15 cellular contexts compared by ENCODE assay signal in the genomic region with DNA sequence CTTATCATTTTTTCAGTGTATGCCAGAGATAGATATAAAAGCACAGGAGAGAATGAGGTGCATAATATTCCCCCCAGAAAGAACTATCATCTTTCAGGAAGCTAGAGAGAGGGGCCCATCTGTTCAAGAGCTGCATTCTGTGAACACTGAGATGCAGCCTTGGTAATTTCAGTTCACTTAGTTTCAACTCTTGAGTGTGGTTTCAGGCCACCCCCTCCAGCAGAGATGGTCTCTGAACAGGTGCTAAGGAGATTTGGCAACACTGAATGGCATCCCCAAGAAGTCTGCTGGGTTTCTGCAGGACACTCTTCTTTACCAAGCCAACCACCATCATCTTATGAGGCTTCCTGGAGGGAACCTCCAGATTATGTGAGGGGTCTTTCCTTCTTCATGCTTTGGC. TPM values are rescaled to one million over a fixed set of nuclear protein-coding genes. Genes with fewer than 3 reads are reported as not detected.
A peak's percentile ranks its signal among the peaks of the same experiment; 100 is the strongest.
DNase-seq lines count a peak whose midpoint lies in the region; ATAC-seq and TF ChIP-seq lines count a peak whose summit lies in the region.
"Had no signal": no experiment of that assay in that cellular context is flagged by ENCODE, and none has a peak within 500 bp of the region (broad histone marks: within the 10 kb centered on the region; RNA-seq: fewer than 3 reads in every experiment).

No MANE protein-coding gene starts in this region.

- TF ChIP-seq POLR2A in transverse colon (IDR thresholded peaks at IDR 0.05) = no peak

- no peak overlapping the region for H3K4me2 ChIP-seq in DND-41 (ENCODE audit: insufficient read depth, low read length)

- no peaks in the 10 kb centered on the region for H3K9me3 Mint-ChIP-seq in activated CD8-positive, alpha-beta memory T cell treated with anti-CD3 and anti-CD28 coated beads, Interleukin-2, amount 10 ng/mL, durations not matched to agents 7 days and 5 days (ENCODE audit: low read depth)
- H3K9me3 Mint-ChIP-seq in T-helper 2 cell treated with Interferon-gamma antibody and Interleukin-4, amounts not matched to agents 5 μg/mL and 100 μg/mL, for 36 hours = no peaks in the 10 kb centered on the region
- H3K9me3 Mint-ChIP-seq: activated naive CD8-positive, alpha-beta T cell treated with anti-CD3 and anti-CD28 coated beads, Interleukin-2, amount 10 ng/mL, durations not matched to agents 7 days and 5 days; CD8-positive, alpha-beta T cell had no signal

- H4K20me1 ChIP-seq in DND-41 (ENCODE audit: insufficient read depth, low read length) = no peaks in the 10 kb centered on the region

- peaks cover 19% of the 10 kb centered on the region for H3K4me1 ChIP-seq in DND-41 (ENCODE audit: insufficient read depth, low read length)
- H3K4me1 ChIP-seq in transverse colon = peaks cover 0 to 16% (median 12%) of the 10 kb centered on the region in 4 donors

- H3K27ac Mint-ChIP-seq in activated CD8-positive, alpha-beta memory T cell treated with anti-CD3 and anti-CD28 coated beads, Interleukin-2, amount 10 ng/mL, durations not matched to agents 7 days and 5 days = no peak overlapping the region
- no peak overlapping the region for H3K27ac Mint-ChIP-seq in T-helper 2 cell treated with Interferon-gamma antibody and Interleukin-4, amounts not matched to agents 5 μg/mL and 100 μg/mL, for 36 hours
- H3K27ac Mint-ChIP-seq: activated naive CD8-positive, alpha-beta T cell treated with anti-CD3 and anti-CD28 coated beads, Interleukin-2, amount 10 ng/mL, durations not matched to agents 7 days and 5 days; CD8-positive, alpha-beta T cell had no signal

- H3K36me3 ChIP-seq in DND-41 (ENCODE audit: insufficient read depth, low read length) (no peaks in the 10 kb centered on the region), transverse colon (no peaks in the 10 kb centered on the region)
- H3K36me3 ChIP-seq: cardiac muscle cell had no signal

- no peak overlapping the region for H3K4me3 Mint-ChIP-seq in activated CD8-positive, alpha-beta memory T cell treated with anti-CD3 and anti-CD28 coated beads, Interleukin-2, amount 10 ng/mL, durations not matched to agents 7 days and 5 days
- H3K4me3 Mint-ChIP-seq in T-helper 2 cell treated with Interferon-gamma antibody and Interleukin-4, amounts not matched to agents 5 μg/mL and 100 μg/mL, for 36 hours = no peak overlapping the region
- H3K4me3 Mint-ChIP-seq: activated naive CD8-positive, alpha-beta T cell treated with anti-CD3 and anti-CD28 coated beads, Interleukin-2, amount 10 ng/mL, durations not matched to agents 7 days and 5 days; CD8-positive, alpha-beta T cell had no signal

- TF ChIP-seq EP300 in transverse colon (IDR thresholded peaks at IDR 0.05; ENCODE audit: low read depth) = no peak

- ATAC-seq in DND-41 (ENCODE audit: insufficient read depth, low read depth) (peak; percentile 47; the same call in 2 of the 3 replicates), GM19372 (IDR thresholded peaks at IDR 0.05; ENCODE audit: low read depth, unreplicated experiment) (peak; percentile 54), HG02678 (IDR thresholded peaks at IDR 0.05; ENCODE audit: unreplicated experiment) (peak; percentile 66), HG03439 (IDR thresholded peaks at IDR 0.05; ENCODE audit: unreplicated experiment) (peak; percentile 66)
- ATAC-seq in activated CD8-positive, alpha-beta memory T cell treated with anti-CD3 and anti-CD28 coated beads, Interleukin-2, amount 10 ng/mL, durations not matched to agents 7 days and 5 days = no peak
- ATAC-seq: CD8-positive, alpha-beta T cell; SK-N-SH treated with all-trans-retinoic acid at 6 μM for 48 hours had no signal

- intact Hi-C loops in transverse colon (cut with DNase I; ENCODE audit: low total_unique reads) = no loop called here

- CTCF ChIA-PET in activated CD8-positive, alpha-beta memory T cell treated with anti-CD3 and anti-CD28 coated beads, Interleukin-2, amount 10 ng/mL, durations not matched to agents 7 days and 5 days (lab: Charles Lee) = no interaction called here

- no peaks in the 10 kb centered on the region for H3K27me3 Mint-ChIP-seq in activated CD8-positive, alpha-beta memory T cell treated with anti-CD3 and anti-CD28 coated beads, Interleukin-2, amount 10 ng/mL, durations not matched to agents 7 days and 5 days
- no peaks in the 10 kb centered on the region for H3K27me3 Mint-ChIP-seq in T-helper 2 cell treated with Interferon-gamma antibody and Interleukin-4, amounts not matched to agents 5 μg/mL and 100 μg/mL, for 36 hours (ENCODE audit: low read depth)
- H3K27me3 Mint-ChIP-seq: activated naive CD8-positive, alpha-beta T cell treated with anti-CD3 and anti-CD28 coated beads, Interleukin-2, amount 10 ng/mL, durations not matched to agents 7 days and 5 days had no signal

- H3K27ac ChIP-seq in DND-41 (ENCODE audit: low read length) = no peak overlapping the region
- no peak overlapping the region for H3K27ac ChIP-seq in transverse colon
- H3K27ac ChIP-seq: cardiac muscle cell, skin epidermis had no signal

- H3K79me2 ChIP-seq in DND-41 (ENCODE audit: insufficient read depth, low read length) = no peaks in the 10 kb centered on the region

- no peaks in the 10 kb centered on the region for H3K36me3 Mint-ChIP-seq in activated CD8-positive, alpha-beta memory T cell treated with anti-CD3 and anti-CD28 coated beads, Interleukin-2, amount 10 ng/mL, durations not matched to agents 7 days and 5 days
- no peaks in the 10 kb centered on the region for H3K36me3 Mint-ChIP-seq in T-helper 2 cell treated with Interferon-gamma antibody and Interleukin-4, amounts not matched to agents 5 μg/mL and 100 μg/mL, for 36 hours (ENCODE audit: low read depth)
- H3K36me3 Mint-ChIP-seq: CD8-positive, alpha-beta T cell had no signal

- H3K9ac ChIP-seq in DND-41 (ENCODE audit: low read depth, low read length) = no peak overlapping the region

- H3K27me3 ChIP-seq in DND-41 (ENCODE audit: insufficient read depth, low read length, poor library complexity) (no peaks in the 10 kb centered on the region), transverse colon (no peaks in the 10 kb centered on the region)
- H3K27me3 ChIP-seq: cardiac muscle cell had no signal

- H2AFZ ChIP-seq in DND-41 (ENCODE audit: low read depth, low read length) = no peak overlapping the region

- no peaks in the 10 kb centered on the region for H3K9me3 ChIP-seq in DND-41 (ENCODE audit: insufficient read depth, low read length, severe bottlenecking)
- no peaks in the 10 kb centered on the region for H3K9me3 ChIP-seq in transverse colon

- DNase-seq in DND-41 (peak; percentile 15), SK-N-DZ (ENCODE audit: low spot score) (no peak), transverse colon (no peak)
- DNase-seq in activated CD8-positive, alpha-beta memory T cell treated with anti-CD3 and anti-CD28 coated beads, Interleukin-2, amount 10 ng/mL, durations not matched to agents 7 days and 5 days = no peak
- no peak for DNase-seq in T-helper 2 cell treated with Interferon-gamma antibody and Interleukin-4, amounts not matched to agents 5 μg/mL and 100 μg/mL, for 36 hours (ENCODE audit: low spot score)
- DNase-seq: activated naive CD8-positive, alpha-beta T cell treated with anti-CD3 and anti-CD28 coated beads, Interleukin-2, amount 10 ng/mL, durations not matched to agents 7 days and 5 days; CD8-positive, alpha-beta T cell; NCI-H2081; occipital lobe had no signal

- TF ChIP-seq CTCF in DND-41 (IDR thresholded peaks at IDR 0.05; ENCODE audit: borderline replicate concordance, extremely low read depth, low read length, poor library complexity, severe bottlenecking) = no peak
- no peak for TF ChIP-seq CTCF in transverse colon (IDR thresholded peaks at IDR 0.05)

- H3K4me3 ChIP-seq in DND-41 (ENCODE audit: low read depth in 1 of 2, low read length in 2 of 2) = no peak overlapping the region
- H3K4me3 ChIP-seq in transverse colon = no peak overlapping the region
- H3K4me3 ChIP-seq: cardiac muscle cell, skin epidermis had no signal

- in situ Hi-C loops in transverse colon (cut with MboI; ENCODE audit: low pct_ligation_motif_present in 1 of 4, low pct_unique_long_range_greater_than_20kb in 1 of 4, low sequenced_read_pairs in 3 of 4) = no loop called here

- peaks cover 23% of the 10 kb centered on the region for H3K4me1 Mint-ChIP-seq in activated CD8-positive, alpha-beta memory T cell treated with anti-CD3 and anti-CD28 coated beads, Interleukin-2, amount 10 ng/mL, durations not matched to agents 7 days and 5 days
- peaks cover 27% of the 10 kb centered on the region for H3K4me1 Mint-ChIP-seq in T-helper 2 cell treated with Interferon-gamma antibody and Interleukin-4, amounts not matched to agents 5 μg/mL and 100 μg/mL, for 36 hours (ENCODE audit: low read depth)

RNA-seq across cellular contexts. Expression of a gene that starts 30.4 kb away (rescaled TPM):
- total RNA-seq in activated CD8-positive, alpha-beta memory T cell treated with anti-CD3 and anti-CD28 coated beads, Interleukin-2, amount 10 ng/mL, durations not matched to agents 7 days and 5 days = 10 to 100 TPM; 47.7 to 65.2 TPM
- 4.4 and 7.7 TPM in 2 replicates for polyA plus RNA-seq in SK-N-DZ (2014; cell fraction: cytosol; rRNA removed)
- polyA plus RNA-seq in SK-N-DZ (2014; cell fraction: nucleus; rRNA removed) = 6.8 and 8.7 TPM in 2 replicates
- 10 to 100 TPM; 28.3 to 84.9 (median 36.0) TPM for total RNA-seq in transverse colon
